Comparison of ENCODE assay signal across 11 cellular contexts in the genomic region with DNA sequence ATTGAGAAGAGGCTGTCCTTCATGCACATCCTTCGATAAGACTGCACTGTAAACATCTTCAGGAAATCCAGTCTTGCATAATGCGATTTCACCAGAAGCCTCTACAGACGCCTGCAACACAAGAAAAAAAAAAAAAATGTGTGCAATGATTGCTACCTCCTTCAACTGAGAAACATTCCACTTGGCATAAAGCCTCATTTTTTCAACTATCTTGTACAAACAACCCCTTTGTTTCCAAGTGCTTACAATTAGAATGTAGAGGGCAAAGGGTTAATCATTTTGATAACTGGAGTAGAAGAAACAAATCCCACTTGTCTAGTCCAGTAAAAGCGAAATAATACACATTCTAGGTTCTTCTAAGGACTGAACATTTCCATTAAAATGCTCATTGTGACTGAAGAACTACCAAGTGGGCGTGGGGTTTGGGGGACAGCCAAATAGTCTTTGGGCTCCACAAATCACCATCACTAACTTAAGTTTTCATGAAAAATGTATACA. TPM values are rescaled to one million over a fixed set of nuclear protein-coding genes. Genes with fewer than 3 reads are reported as not detected.
DNase-seq lines count a peak whose midpoint lies in the region; ATAC-seq and TF ChIP-seq lines count a peak whose summit lies in the region.
"Had no signal": no experiment of that assay in that cellular context is flagged by ENCODE, and none has a peak within 500 bp of the region (broad histone marks: within the 10 kb centered on the region; RNA-seq: fewer than 3 reads in every experiment).

No MANE protein-coding gene starts in this region.

- TF ChIP-seq CTCF in right atrium auricular region (IDR thresholded peaks at IDR 0.05) (no peak), fibroblast of the aortic adventitia (IDR thresholded peaks at IDR 0.05; ENCODE audit: insufficient read depth, low read length) (no peak)

- ATAC-seq in Right ventricle myocardium inferior (peak; percentile 23), HG02938 (IDR thresholded peaks at IDR 0.05; ENCODE audit: unreplicated experiment) (no peak)
- ATAC-seq: upper lobe of right lung had no signal

- CTCF ChIA-PET in activated CD4-positive, alpha-beta memory T cell treated with anti-CD3 and anti-CD28 coated beads, Interleukin-2, amount 10 ng/mL, durations not matched to agents 7 days and 5 days (lab: Charles Lee), result no interaction called here

- H3K27me3 ChIP-seq in right atrium auricular region, result no peaks in the 10 kb centered on the region
- H3K27me3 ChIP-seq in skeletal muscle satellite cell (ENCODE audit: control insufficient read depth, insufficient read depth, low read length), result no peaks in the 10 kb centered on the region
- H3K27me3 ChIP-seq: upper lobe of right lung had no signal

- no peak overlapping the region for H3K9ac ChIP-seq in skeletal muscle satellite cell (ENCODE audit: low read depth, low read length)

- H3K36me3 Mint-ChIP-seq in activated CD4-positive, alpha-beta memory T cell treated with anti-CD3 and anti-CD28 coated beads, Interleukin-2, amount 10 ng/mL, durations not matched to agents 7 days and 5 days (ENCODE audit: low read depth), result no peaks in the 10 kb centered on the region

- H3K4me2 ChIP-seq in skeletal muscle satellite cell (ENCODE audit: low read length), result peak overlapping the region; percentile 1

- no peaks in the 10 kb centered on the region for H3K4me1 Mint-ChIP-seq in activated CD4-positive, alpha-beta memory T cell treated with anti-CD3 and anti-CD28 coated beads, Interleukin-2, amount 10 ng/mL, durations not matched to agents 7 days and 5 days

- intact Hi-C loops in Right ventricle myocardium inferior (cut with DNase I), result no loop called here

- no peak overlapping the region for H3K4me3 ChIP-seq in right atrium auricular region
- no peak overlapping the region for H3K4me3 ChIP-seq in fibroblast of the aortic adventitia (ENCODE audit: low read depth, low read length)
- H3K4me3 ChIP-seq in skeletal muscle satellite cell (ENCODE audit: low read length), result no peak overlapping the region
- H3K4me3 ChIP-seq: upper lobe of right lung had no signal

- H3K9me3 ChIP-seq in right atrium auricular region, result no peaks in the 10 kb centered on the region
- no peaks in the 10 kb centered on the region for H3K9me3 ChIP-seq in skeletal muscle satellite cell (replicated peaks; ENCODE audit: low read length)
- H3K9me3 ChIP-seq: upper lobe of right lung had no signal

- peak overlapping the region in 1 of 2 donors; percentile 46 for H3K27ac ChIP-seq in right atrium auricular region
- H3K27ac ChIP-seq: upper lobe of right lung had no signal

- H3K27me3 Mint-ChIP-seq in activated CD4-positive, alpha-beta memory T cell treated with anti-CD3 and anti-CD28 coated beads, Interleukin-2, amount 10 ng/mL, durations not matched to agents 7 days and 5 days, result no peaks in the 10 kb centered on the region

- H3K4me3 Mint-ChIP-seq in activated CD4-positive, alpha-beta memory T cell treated with anti-CD3 and anti-CD28 coated beads, Interleukin-2, amount 10 ng/mL, durations not matched to agents 7 days and 5 days, result no peak overlapping the region

- H3K9me3 Mint-ChIP-seq in activated CD4-positive, alpha-beta memory T cell treated with anti-CD3 and anti-CD28 coated beads, Interleukin-2, amount 10 ng/mL, durations not matched to agents 7 days and 5 days, result peaks cover 5% of the 10 kb centered on the region

- no peak for DNase-seq in Right ventricle myocardium inferior (ENCODE audit: missing footprints)
- no peak for DNase-seq in right atrium auricular region (ENCODE audit: low spot score)
- DNase-seq in SK-N-DZ (ENCODE audit: low spot score), result peak; percentile 23
- DNase-seq in fibroblast of the aortic adventitia (ENCODE audit: low read depth), result peak; percentile 64
- DNase-seq in activated CD4-positive, alpha-beta memory T cell treated with anti-CD3 and anti-CD28 coated beads, Interleukin-2, amount 10 ng/mL, durations not matched to agents 7 days and 5 days, result no peak
- no peak for DNase-seq in HuH-7 (ENCODE audit: low spot score)
- DNase-seq: activated T-cell treated with anti-CD3 and anti-CD28 coated beads for 4 hours, erythroblast, upper lobe of right lung had no signal

- POLR2A ChIA-PET in activated CD4-positive, alpha-beta memory T cell treated with anti-CD3 and anti-CD28 coated beads, Interleukin-2, amount 10 ng/mL, durations not matched to agents 7 days and 5 days (lab: Charles Lee), result no interaction called here

- no peak overlapping the region for H3K27ac Mint-ChIP-seq in activated CD4-positive, alpha-beta memory T cell treated with anti-CD3 and anti-CD28 coated beads, Interleukin-2, amount 10 ng/mL, durations not matched to agents 7 days and 5 days

- H3K4me1 ChIP-seq in right atrium auricular region (peaks cover 0 to 24% of the 10 kb centered on the region in 2 donors), skeletal muscle satellite cell (ENCODE audit: control insufficient read depth, insufficient read depth, low read length) (peaks cover 8% of the 10 kb centered on the region)
- H3K4me1 ChIP-seq: upper lobe of right lung had no signal

- H3K36me3 ChIP-seq in right atrium auricular region (peaks cover 4% of the 10 kb centered on the region), skeletal muscle satellite cell (ENCODE audit: insufficient read depth, low read length) (peaks cover 4% of the 10 kb centered on the region)
- H3K36me3 ChIP-seq: upper lobe of right lung had no signal

RNA-seq across cellular contexts. Expression of a gene that starts 29.2 kb away (rescaled TPM):
- total RNA-seq in Right ventricle myocardium inferior, result 293 TPM
- 100 to 1,000 TPM; 205 to 269 TPM for total RNA-seq in right atrium auricular region
- 107 and 112 TPM in 2 replicates for polyA plus RNA-seq in SK-N-DZ (2014; cell fraction: cytosol; rRNA removed)
- 51.1 and 52.0 TPM in 2 replicates for polyA plus RNA-seq in SK-N-DZ (2014; cell fraction: nucleus; rRNA removed)
- total RNA-seq in fibroblast of the aortic adventitia (ENCODE audit: low replicate concordance), result 38.3 and 64.1 TPM in 2 replicates
- total RNA-seq in skeletal muscle satellite cell (2012; rRNA removed), result 12.9 and 15.3 TPM in 2 replicates
- not detected for total RNA-seq in activated CD4-positive, alpha-beta memory T cell treated with anti-CD3 and anti-CD28 coated beads, Interleukin-2, amount 10 ng/mL, durations not matched to agents 7 days and 5 days

Comparison
In these comparisons a context has a peak if more than half of its experiments do, and no peak if none do; other contexts are left out.
1. DNase-seq: peak in SK-N-DZ (single experiment) and fibroblast of the aortic adventitia (single experiment); none in Right ventricle myocardium inferior (single experiment), right atrium auricular region (single experiment), activated CD4-positive, alpha-beta memory T cell treated with anti-CD3 and anti-CD28 coated beads, Interleukin-2, amount 10 ng/mL, durations not matched to agents 7 days and 5 days (single experiment) and HuH-7 (single experiment).
2. RNA of a gene that starts 29.2 kb away (total RNA-seq): 293 TPM in Right ventricle myocardium inferior (single experiment), 205 to 269 TPM in right atrium auricular region and 38.3 to 64.1 TPM in fibroblast of the aortic adventitia; not detected in activated CD4-positive, alpha-beta memory T cell treated with anti-CD3 and anti-CD28 coated beads, Interleukin-2, amount 10 ng/mL, durations not matched to agents 7 days and 5 days; every median in the first group is over 10 times any median in the second.